16 cellular contexts compared by ENCODE assay signal in genomic region chr15:47405768-47406167, GRCh38.
"Had no signal": no experiment of that assay in that cellular context is flagged by ENCODE, and none has a peak within 500 bp of the region (broad histone marks: within the 10 kb centered on the region; RNA-seq: fewer than 3 reads in every experiment).

No MANE protein-coding gene starts in this region.

- H3K36me3 ChIP-seq: lower lobe of right lung, sigmoid colon, upper lobe of right lung, WERI-Rb-1 had no signal

- H3K27me3 Mint-ChIP-seq: activated naive CD8-positive, alpha-beta T cell; effector memory CD8-positive, alpha-beta T cell; stimulated activated naive B cell treated with anti-CD40 and anti-IgM and Interleukin-4, amounts not matched to agents 10 μg/mL and 1 μg/mL and 100 μg/mL, for 72 hours had no signal

- H3K4me1 ChIP-seq: lower lobe of right lung, sigmoid colon, upper lobe of right lung had no signal

- H3K36me3 Mint-ChIP-seq: activated naive CD8-positive, alpha-beta T cell; natural killer cell treated with Interleukin-12 subunit alpha and Interleukin-12 subunit beta and Interleukin-15 and Interleukin-18, amount 100 ng/mL, for 72 hours; stimulated activated naive B cell treated with anti-CD40 and anti-IgM and Interleukin-4, amounts not matched to agents 10 μg/mL and 1 μg/mL and 100 μg/mL, for 72 hours had no signal

- H3K9me3 ChIP-seq: lower lobe of right lung, sigmoid colon, upper lobe of right lung had no signal

- H3K27ac ChIP-seq: epithelial cell of prostate, hepatocyte, lower lobe of right lung, sigmoid colon, upper lobe of right lung, WERI-Rb-1 had no signal

- H3K9me3 Mint-ChIP-seq: stimulated activated naive B cell treated with anti-CD40 and anti-IgM and Interleukin-4, amounts not matched to agents 10 μg/mL and 1 μg/mL and 100 μg/mL, for 72 hours had no signal

- ATAC-seq: effector memory CD8-positive, alpha-beta T cell; lower lobe of right lung; stimulated activated naive B cell treated with anti-CD40 and anti-IgM and Interleukin-4, amounts not matched to agents 10 μg/mL and 1 μg/mL and 100 μg/mL, for 72 hours; upper lobe of right lung had no signal

- H3K27ac Mint-ChIP-seq: activated naive CD8-positive, alpha-beta T cell; activated T-helper 1 cell treated with anti-CD3 and anti-CD28 coated beads, Interleukin-12 subunit alpha, Interleukin-12 subunit beta, Interleukin-2, Interleukin-4 antibody, amounts not matched to agents 30 ng/mL and 10 ng/mL and 1 ng/mL, durations not matched to agents 14 hours and 24 hours and 36 hours; effector memory CD8-positive, alpha-beta T cell; natural killer cell treated with Interleukin-12 subunit alpha and Interleukin-12 subunit beta and Interleukin-15 and Interleukin-18, amount 100 ng/mL, for 72 hours; stimulated activated naive B cell treated with anti-CD40 and anti-IgM and Interleukin-4, amounts not matched to agents 10 μg/mL and 1 μg/mL and 100 μg/mL, for 72 hours had no signal

- H3K4me3 Mint-ChIP-seq: activated naive CD8-positive, alpha-beta T cell; activated T-helper 1 cell treated with anti-CD3 and anti-CD28 coated beads, Interleukin-12 subunit alpha, Interleukin-12 subunit beta, Interleukin-2, Interleukin-4 antibody, amounts not matched to agents 30 ng/mL and 10 ng/mL and 1 ng/mL, durations not matched to agents 14 hours and 24 hours and 36 hours; effector memory CD8-positive, alpha-beta T cell; natural killer cell treated with Interleukin-12 subunit alpha and Interleukin-12 subunit beta and Interleukin-15 and Interleukin-18, amount 100 ng/mL, for 72 hours; stimulated activated naive B cell treated with anti-CD40 and anti-IgM and Interleukin-4, amounts not matched to agents 10 μg/mL and 1 μg/mL and 100 μg/mL, for 72 hours had no signal

- DNase-seq: activated CD4-positive, alpha-beta T cell treated with anti-CD3 and anti-CD28 coated beads, Interleukin-2, amount 50 U/mL, for 48 hours; activated gamma-delta T cell treated with Interleukin-2 at 50 U/mL for 16 hours; activated T-cell treated with anti-CD3 and anti-CD28 coated beads for 4 hours; effector memory CD8-positive, alpha-beta T cell; foreskin fibroblast; islet precursor cell; lower lobe of right lung; sigmoid colon; stimulated activated naive B cell treated with anti-CD40 and anti-IgM and Interleukin-4, amounts not matched to agents 10 μg/mL and 1 μg/mL and 100 μg/mL, for 72 hours; upper lobe of right lung; WERI-Rb-1 had no signal

- H3K4me3 ChIP-seq: hepatocyte, lower lobe of right lung, sigmoid colon, upper lobe of right lung had no signal

- H3K4me1 Mint-ChIP-seq: stimulated activated naive B cell treated with anti-CD40 and anti-IgM and Interleukin-4, amounts not matched to agents 10 μg/mL and 1 μg/mL and 100 μg/mL, for 72 hours had no signal

- H3K27me3 ChIP-seq: sigmoid colon had no signal
